ENCODE assay signal across 1 cellular context in the genomic region with DNA sequence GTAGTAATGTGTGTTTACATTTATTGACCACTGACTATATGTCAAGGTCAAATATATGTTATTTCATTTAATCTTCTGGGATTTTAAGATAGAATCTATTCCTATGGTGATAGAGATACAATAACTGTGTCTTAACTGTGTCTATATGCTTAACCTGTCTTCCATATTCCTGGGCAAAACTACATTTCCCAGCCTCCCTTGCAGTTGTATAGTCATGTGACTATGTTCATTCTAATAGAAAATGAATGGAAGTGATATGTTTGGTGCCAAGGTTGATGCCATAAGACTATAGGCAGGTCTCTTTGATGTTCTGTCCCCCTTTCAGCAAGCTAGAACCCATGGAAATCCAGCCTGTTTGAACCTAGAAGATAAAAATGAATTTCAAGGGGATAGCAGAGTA.
TF ChIP-seq lines count a peak whose summit lies in the region.

No MANE protein-coding gene starts in this region.

TF ChIP-seq in SK-N-SH treated with all-trans-retinoic acid at 6 μM for 48 hours, 23 proteins besides CTCF, POLR2A, EP300 and RAD21 (continued from another document):
- TF ChIP-seq, protein P1, sequence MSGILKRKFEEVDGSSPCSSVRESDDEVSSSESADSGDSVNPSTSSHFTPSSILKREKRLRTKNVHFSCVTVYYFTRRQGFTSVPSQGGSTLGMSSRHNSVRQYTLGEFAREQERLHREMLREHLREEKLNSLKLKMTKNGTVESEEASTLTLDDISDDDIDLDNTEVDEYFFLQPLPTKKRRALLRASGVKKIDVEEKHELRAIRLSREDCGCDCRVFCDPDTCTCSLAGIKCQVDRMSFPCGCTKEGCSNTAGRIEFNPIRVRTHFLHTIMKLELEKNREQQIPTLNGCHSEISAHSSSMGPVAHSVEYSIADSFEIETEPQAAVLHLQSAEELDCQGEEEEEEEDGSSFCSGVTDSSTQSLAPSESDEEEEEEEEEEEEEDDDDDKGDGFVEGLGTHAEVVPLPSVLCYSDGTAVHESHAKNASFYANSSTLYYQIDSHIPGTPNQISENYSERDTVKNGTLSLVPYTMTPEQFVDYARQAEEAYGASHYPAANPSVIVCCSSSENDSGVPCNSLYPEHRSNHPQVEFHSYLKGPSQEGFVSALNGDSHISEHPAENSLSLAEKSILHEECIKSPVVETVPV (CRISPR knock-in tag; IDR thresholded peaks at IDR 0.05) = no peak
- TF ChIP-seq PPARA (CRISPR knock-in tag; IDR thresholded peaks at IDR 0.05; ENCODE audit: borderline replicate concordance) (no peak), ZNF565 (CRISPR knock-in tag; conservative IDR thresholded peaks at IDR 0.05; ENCODE audit: low read depth) (no peak), SNAI2 (CRISPR knock-in tag; IDR thresholded peaks at IDR 0.05) (no peak), TSHZ2 (CRISPR knock-in tag; IDR thresholded peaks at IDR 0.05) (no peak)
TF ChIP-seq in SK-N-SH treated with all-trans-retinoic acid at 6 μM for 48 hours: peak in this region for 0.
